Comparison of ENCODE assay signal across 8 cellular contexts in genomic region chr7:140304071-140304799, GRCh38.
A peak's percentile ranks its signal among the peaks of the same experiment; 100 is the strongest.
DNase-seq lines count a peak whose midpoint lies in the region; ATAC-seq and TF ChIP-seq lines count a peak whose summit lies in the region.

No MANE protein-coding gene starts in this region.

- H3K36me3 ChIP-seq in fibroblast of lung (ENCODE audit: control insufficient read depth, insufficient read depth, low read length), result no peaks in the 10 kb centered on the region
- H3K36me3 ChIP-seq in spleen, result no peaks in the 10 kb centered on the region

- no peak for TF ChIP-seq POLR2A in spleen (IDR thresholded peaks at IDR 0.05)

- intact Hi-C loops in activated CD4-positive, alpha-beta T cell treated with anti-CD3 and anti-CD28 coated beads, Interleukin-2, amount 10 ng/mL, durations not matched to agents 24 days and 14 days (cut with micrococcal nuclease), result loop anchor here (1.0 to 5.0 kb wide), 4 partner anchors 42 to 242 kb away; partner anchors contain the start of gene PARP12
- intact Hi-C loops in spleen (cut with DNase I; ENCODE audit: low total_unique reads), result no loop called here

- H3K4me1 ChIP-seq in fibroblast of lung (ENCODE audit: control insufficient read depth, extremely low read depth, insufficient read depth, low read length), result no peaks in the 10 kb centered on the region
- peaks cover 0 to 37% (median 10%) of the 10 kb centered on the region in 6 donors for H3K4me1 ChIP-seq in spleen

- H3K4me3 ChIP-seq in fibroblast of lung (replicated peaks in 1 of 4; ENCODE audit: control extremely low read depth in 1 of 4, insufficient read depth in 1 of 4, low read depth in 3 of 4, low read length in 4 of 4), result no peak overlapping the region
- H3K4me3 ChIP-seq in spleen, result no peak overlapping the region

- ATAC-seq in HG03378 (IDR thresholded peaks at IDR 0.05; ENCODE audit: unreplicated experiment) (peak; percentile 61), GM18873 (IDR thresholded peaks at IDR 0.05; ENCODE audit: low FRiP score, unreplicated experiment) (no peak)

- no peaks in the 10 kb centered on the region for H3K9me3 Mint-ChIP-seq in activated CD4-positive, alpha-beta T cell treated with anti-CD3 and anti-CD28 coated beads, Interleukin-2, amount 10 ng/mL, durations not matched to agents 24 days and 14 days

- no peak overlapping the region for H3K27ac ChIP-seq in fibroblast of lung (ENCODE audit: insufficient read depth, low read length)
- H3K27ac ChIP-seq in spleen, result peak overlapping the region in 6 of 8 donors; percentile 21 to 85 (median 60)

- H3K4me2 ChIP-seq in fibroblast of lung (ENCODE audit: extremely low read depth, insufficient read depth, low read length), result no peak overlapping the region

- 70 to 86% (median 75%) methylated on average over 7 of the region's 7 CpGs for WGBS in spleen, 5 donors

- peak overlapping the region; percentile 89 for H3K27ac Mint-ChIP-seq in activated CD4-positive, alpha-beta T cell treated with anti-CD3 and anti-CD28 coated beads, Interleukin-2, amount 10 ng/mL, durations not matched to agents 24 days and 14 days

- H3K27me3 ChIP-seq in fibroblast of lung (ENCODE audit: control insufficient read depth, insufficient read depth, low read length) (peaks cover 2% of the 10 kb centered on the region), spleen (replicated peaks in 1 of 7) (no peaks in the 10 kb centered on the region)

- H2AFZ ChIP-seq in fibroblast of lung (ENCODE audit: low read length), result no peak overlapping the region

- DNase-seq in NCI-H1694 (lab: John Stamatoyannopoulos, UW), result peak; percentile 9
- no peak for DNase-seq in NCI-H1694 treated with DMSO at 0.1 percent for 48 hours (lab: John Stamatoyannopoulos, UW)
- DNase-seq in activated CD4-positive, alpha-beta T cell treated with anti-CD3 and anti-CD28 coated beads, Interleukin-2, amount 10 ng/mL, durations not matched to agents 24 days and 14 days, result peak; percentile 83
- peak; percentile 27 to 40 for DNase-seq in fibroblast of lung (ENCODE audit: low read depth in 2 of 2)
- DNase-seq in spleen, result no peak
- no peak for DNase-seq in middle frontal gyrus (ENCODE audit: extremely low spot score, low spot score)

- H3K4me1 Mint-ChIP-seq in activated CD4-positive, alpha-beta T cell treated with anti-CD3 and anti-CD28 coated beads, Interleukin-2, amount 10 ng/mL, durations not matched to agents 24 days and 14 days, result peaks cover 10% of the 10 kb centered on the region

- H3K9ac ChIP-seq in fibroblast of lung (ENCODE audit: insufficient read depth, low read length), result no peak overlapping the region

- no peaks in the 10 kb centered on the region for H4K20me1 ChIP-seq in fibroblast of lung (ENCODE audit: control insufficient read depth, extremely low read depth, insufficient read depth, low read length)

- H3K9me3 ChIP-seq in fibroblast of lung (ENCODE audit: control insufficient read depth, insufficient read depth, low read depth, low read length) (no peaks in the 10 kb centered on the region), spleen (no peaks in the 10 kb centered on the region)

- H3K79me2 ChIP-seq in fibroblast of lung (ENCODE audit: control insufficient read depth, insufficient read depth, low read length), result no peaks in the 10 kb centered on the region

- TF ChIP-seq CTCF in fibroblast of lung (conservative IDR thresholded peaks at IDR 0.05 in 1 of 2, IDR thresholded peaks at IDR 0.05 in 1 of 2; ENCODE audit: low read depth in 1 of 2, low read length in 2 of 2) (peak in 1 of 2 donors; percentile 18), spleen (IDR thresholded peaks at IDR 0.05 in 8 of 11, conservative IDR thresholded peaks at IDR 0.05 in 3 of 11) (peak in 9 of 11 experiments; percentile 13 to 60 (median 41))

- no peak overlapping the region for H3K4me3 Mint-ChIP-seq in activated CD4-positive, alpha-beta T cell treated with anti-CD3 and anti-CD28 coated beads, Interleukin-2, amount 10 ng/mL, durations not matched to agents 24 days and 14 days

- H3K27me3 Mint-ChIP-seq in activated CD4-positive, alpha-beta T cell treated with anti-CD3 and anti-CD28 coated beads, Interleukin-2, amount 10 ng/mL, durations not matched to agents 24 days and 14 days, result no peaks in the 10 kb centered on the region

- no peaks in the 10 kb centered on the region for H3K36me3 Mint-ChIP-seq in activated CD4-positive, alpha-beta T cell treated with anti-CD3 and anti-CD28 coated beads, Interleukin-2, amount 10 ng/mL, durations not matched to agents 24 days and 14 days (ENCODE audit: low read depth)

Comparison
In these comparisons a context has a peak if more than half of its experiments do, and no peak if none do; other contexts are left out.
1. DNase-seq: peak in NCI-H1694 (single experiment), activated CD4-positive, alpha-beta T cell treated with anti-CD3 and anti-CD28 coated beads, Interleukin-2, amount 10 ng/mL, durations not matched to agents 24 days and 14 days (single experiment) and fibroblast of lung (2 of 2); none in NCI-H1694 treated with DMSO at 0.1 percent for 48 hours (single experiment), spleen (single experiment) and middle frontal gyrus (single experiment).